ENCODE assay signal across 1 cellular context in genomic region chr16:85518398-85519049, GRCh38.
TF ChIP-seq lines count a peak whose summit lies in the region.

No MANE protein-coding gene starts in this region.

TF ChIP-seq in IMR-90, 13 proteins besides CTCF, POLR2A, EP300 and RAD21:
- TF ChIP-seq SMC3 (IDR thresholded peaks at IDR 0.05; ENCODE audit: low read depth, low read length), result no peak
- TF ChIP-seq MAFK (IDR thresholded peaks at IDR 0.05; ENCODE audit: low read depth, low read length), result no peak
- no peak for TF ChIP-seq NFE2L2 (IDR thresholded peaks at IDR 0.05; ENCODE audit: low read depth, low read length)
- no peak for TF ChIP-seq ELK1 (IDR thresholded peaks at IDR 0.05; ENCODE audit: borderline replicate concordance, low read depth, low read length)
- TF ChIP-seq MXI1 (IDR thresholded peaks at IDR 0.05; ENCODE audit: borderline replicate concordance, low read depth, low read length), result no peak
- no peak for TF ChIP-seq BHLHE40 (IDR thresholded peaks at IDR 0.05; ENCODE audit: low read depth, low read length)
- TF ChIP-seq, protein P1, sequence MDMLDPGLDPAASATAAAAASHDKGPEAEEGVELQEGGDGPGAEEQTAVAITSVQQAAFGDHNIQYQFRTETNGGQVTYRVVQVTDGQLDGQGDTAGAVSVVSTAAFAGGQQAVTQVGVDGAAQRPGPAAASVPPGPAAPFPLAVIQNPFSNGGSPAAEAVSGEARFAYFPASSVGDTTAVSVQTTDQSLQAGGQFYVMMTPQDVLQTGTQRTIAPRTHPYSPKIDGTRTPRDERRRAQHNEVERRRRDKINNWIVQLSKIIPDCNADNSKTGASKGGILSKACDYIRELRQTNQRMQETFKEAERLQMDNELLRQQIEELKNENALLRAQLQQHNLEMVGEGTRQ (IDR thresholded peaks at IDR 0.05; ENCODE audit: low read depth, low read length), result no peak
- TF ChIP-seq FOS (IDR thresholded peaks at IDR 0.05; ENCODE audit: low read depth, low read length), result no peak
- no peak for TF ChIP-seq CEBPB (IDR thresholded peaks at IDR 0.05; ENCODE audit: low read depth, low read length)
- TF ChIP-seq MAZ (IDR thresholded peaks at IDR 0.05; ENCODE audit: borderline replicate concordance, low read depth, low read length), result no peak
- TF ChIP-seq RCOR1 (IDR thresholded peaks at IDR 0.05; ENCODE audit: insufficient replicate concordance, low read length), result no peak
- no peak for TF ChIP-seq CHD1 (IDR thresholded peaks at IDR 0.05; ENCODE audit: low read depth, low read length)
- no peak for TF ChIP-seq RFX5 (IDR thresholded peaks at IDR 0.05; ENCODE audit: low read depth, low read length)
